In the genomic region with DNA sequence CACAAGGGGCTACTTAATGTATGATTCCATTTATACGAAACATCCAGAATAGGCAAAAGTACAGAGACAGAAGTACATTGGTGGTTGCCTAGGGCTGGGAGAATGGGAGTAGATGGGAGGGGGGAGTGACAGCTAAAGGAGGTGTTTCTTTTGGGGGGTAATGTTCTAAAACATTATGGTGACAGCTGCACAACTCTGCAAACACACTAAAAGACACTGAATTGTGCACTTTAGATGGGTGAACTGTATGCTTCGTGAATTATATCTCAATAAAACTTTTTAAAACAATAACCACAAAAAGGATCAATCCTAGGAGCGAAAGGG, we compare ENCODE assay signal across 8 cellular contexts. TPM values are rescaled to one million over a fixed set of nuclear protein-coding genes. Genes with fewer than 3 reads are reported as not detected.
DNase-seq lines count a peak whose midpoint lies in the region; ATAC-seq and TF ChIP-seq lines count a peak whose summit lies in the region.

No MANE protein-coding gene starts in this region.

- TF ChIP-seq EP300 in ovary (IDR thresholded peaks at IDR 0.05): no peak

- no peaks in the 10 kb centered on the region for H3K79me2 ChIP-seq in PC-9 (ENCODE audit: low read depth)

- no peaks in the 10 kb centered on the region for H3F3A ChIP-seq in PC-9 (ENCODE audit: insufficient read depth, low read depth)

- peak overlapping the region; percentile 90 for H3K4me2 ChIP-seq in PC-9

- H3K27ac ChIP-seq in CD8-positive, alpha-beta T cell (ENCODE audit: low read depth, low read length): peak overlapping the region; percentile 56
- no peak overlapping the region for H3K27ac ChIP-seq in PC-9
- H3K27ac ChIP-seq in ovary: peak overlapping the region; percentile 59 to 68

- no peaks in the 10 kb centered on the region for H3K27me3 ChIP-seq in CD8-positive, alpha-beta T cell (ENCODE audit: insufficient read depth, low read length)
- no peaks in the 10 kb centered on the region for H3K27me3 ChIP-seq in PC-9 (ENCODE audit: insufficient read depth, low read depth)
- H3K27me3 ChIP-seq in ovary: no peaks in the 10 kb centered on the region

- WGBS in ovary, 3 donors: 24 to 26% (median 25%) methylated on average over 3 of the region's 3 CpGs

- peak overlapping the region; percentile 85 for H3K4me3 ChIP-seq in CD8-positive, alpha-beta T cell (ENCODE audit: low read depth, low read length)
- peak overlapping the region; percentile 78 for H3K4me3 ChIP-seq in PC-9
- peak overlapping the region; percentile 65 for H3K4me3 ChIP-seq in epithelial cell of proximal tubule (ENCODE audit: low read depth, low read length)
- H3K4me3 ChIP-seq in ovary: peak overlapping the region; percentile 68

- no peak for ATAC-seq in CD8-positive, alpha-beta T cell

- H3K36me3 Mint-ChIP-seq in CD8-positive, alpha-beta T cell: peaks cover 2% of the 10 kb centered on the region

- BruUV-seq in PC-9 (replicated peaks; lab: Mats Ljungman, UMichigan): no TSS peak

- POLR2A ChIA-PET in CD8-positive, alpha-beta T cell (lab: Charles Lee): interaction anchor here (0.8 to 2.9 kb wide), 2 partner anchors 9 to 86 kb away, joined by 6 to 60 read pairs; no protein-coding TSS in a partner anchor
- POLR2A ChIA-PET in PC-9 (lab: Charles Lee; ENCODE audit: unreplicated experiment): interaction anchor here (0.6 kb wide), 1 partner anchor 453 kb away, joined by 11 read pairs; no protein-coding TSS in a partner anchor

- intact Hi-C loops in CD8-positive, alpha-beta T cell (cut with DNase I, micrococcal nuclease): loop anchor here (5.0 to 10.0 kb wide), 5 partner anchors 422 to 600 kb away; a partner anchor contains a TSS
- intact Hi-C loops in PC-9 (cut with micrococcal nuclease; ENCODE audit: unreplicated experiment): loop anchor here (5.0 kb wide), 1 partner anchor 150 kb away; a partner anchor contains a TSS
- intact Hi-C loops in ovary (cut with DNase I): no loop called here

- no peaks in the 10 kb centered on the region for H3K36me3 ChIP-seq in CD8-positive, alpha-beta T cell (ENCODE audit: insufficient read depth, low read length)
- no peaks in the 10 kb centered on the region for H3K36me3 ChIP-seq in PC-9 (ENCODE audit: low read depth)
- H3K36me3 ChIP-seq in ovary: no peaks in the 10 kb centered on the region

- no peak for TF ChIP-seq POLR2A in ovary (IDR thresholded peaks at IDR 0.05)

- peak overlapping the region; percentile 98 for H2AFZ ChIP-seq in PC-9

- H3K9me2 ChIP-seq in PC-9 (ENCODE audit: insufficient read depth): no peaks in the 10 kb centered on the region

- H3K27me3 Mint-ChIP-seq in CD8-positive, alpha-beta T cell (ENCODE audit: low read depth): peaks cover 14% of the 10 kb centered on the region

- H3K27ac Mint-ChIP-seq in CD8-positive, alpha-beta T cell: peak overlapping the region; percentile 69

- H3K9me3 ChIP-seq in CD8-positive, alpha-beta T cell (ENCODE audit: low read length): no peaks in the 10 kb centered on the region
- H3K9me3 ChIP-seq in PC-9 (ENCODE audit: insufficient read depth, low read depth) (no peaks in the 10 kb centered on the region), ovary (no peaks in the 10 kb centered on the region)

- no peak for DNase-seq in CD8-positive, alpha-beta T cell
- DNase-seq in PC-9 (no peak), epithelial cell of proximal tubule (ENCODE audit: low read depth) (no peak), ovary (no peak), dedifferentiated amniotic fluid mesenchymal stem cell (ENCODE audit: extremely low spot score) (no peak), NCI-H226 (no peak), iPS-NIHi11 (ENCODE audit: low spot score) (no peak), DMS79 treated with DMSO at 0.1 percent for 48 hours (lab: John Stamatoyannopoulos, UW) (no peak)

- H3K9me3 Mint-ChIP-seq in CD8-positive, alpha-beta T cell: no peaks in the 10 kb centered on the region

- peak overlapping the region; percentile 84 for H3K4me3 Mint-ChIP-seq in CD8-positive, alpha-beta T cell

- CTCF ChIA-PET in CD8-positive, alpha-beta T cell (lab: Charles Lee): interaction anchor here (1.1 to 4.9 kb wide), 8 partner anchors 8 to 359 kb away, joined by 3 to 108 read pairs (median 8); a partner anchor contains a TSS
- CTCF ChIA-PET in PC-9 (lab: Charles Lee): interaction anchor here (0.6 kb wide), 1 partner anchor 316 kb away, joined by 3 read pairs; no protein-coding TSS in a partner anchor

- peaks cover 19% of the 10 kb centered on the region for H3K4me1 Mint-ChIP-seq in CD8-positive, alpha-beta T cell (ENCODE audit: low read depth)

- H3K4me1 ChIP-seq in CD8-positive, alpha-beta T cell (ENCODE audit: insufficient read depth, low read length): peaks cover 7% of the 10 kb centered on the region
- H3K4me1 ChIP-seq in PC-9 (replicated peaks; ENCODE audit: insufficient read depth): peaks cover 24% of the 10 kb centered on the region
- no peaks in the 10 kb centered on the region for H3K4me1 ChIP-seq in ovary (ENCODE audit: insufficient read depth)

- H4K20me1 ChIP-seq in PC-9 (ENCODE audit: insufficient read depth): no peaks in the 10 kb centered on the region

- TF ChIP-seq CTCF in CD8-positive, alpha-beta T cell (IDR thresholded peaks at IDR 0.05): no peak
- TF ChIP-seq CTCF in PC-9 (conservative IDR thresholded peaks at IDR 0.05): no peak
- no peak for TF ChIP-seq CTCF in epithelial cell of proximal tubule (conservative IDR thresholded peaks at IDR 0.05; ENCODE audit: low read depth, low read length)
- no peak for TF ChIP-seq CTCF in ovary (IDR thresholded peaks at IDR 0.05)

RNA-seq across cellular contexts. Expression of a gene that starts 0.7 kb away (rescaled TPM):
- total RNA-seq in CD8-positive, alpha-beta T cell: 10 to 100 TPM; 12.5 to 12.8 TPM
- total RNA-seq in PC-9 (2021): 7.6 and 9.2 TPM in 2 replicates
- 2.9 and 3.2 TPM in 2 replicates for total RNA-seq in epithelial cell of proximal tubule
- total RNA-seq in ovary: 10 to 100 TPM; 17.5 to 39.8 (median 20.5) TPM
- 10 to 100 TPM; 18.6 to 24.7 TPM for polyA plus RNA-seq in ovary

Comparison
In these comparisons a context has a peak if more than half of its experiments do, and no peak if none do; other contexts are left out.
1. intact Hi-C loops: an anchor here in CD8-positive, alpha-beta T cell (5.0 to 10.0 kb wide) and PC-9 (5.0 kb wide); none called in ovary.